Comparison of ENCODE assay signal across 2 cellular contexts in the genomic region with DNA sequence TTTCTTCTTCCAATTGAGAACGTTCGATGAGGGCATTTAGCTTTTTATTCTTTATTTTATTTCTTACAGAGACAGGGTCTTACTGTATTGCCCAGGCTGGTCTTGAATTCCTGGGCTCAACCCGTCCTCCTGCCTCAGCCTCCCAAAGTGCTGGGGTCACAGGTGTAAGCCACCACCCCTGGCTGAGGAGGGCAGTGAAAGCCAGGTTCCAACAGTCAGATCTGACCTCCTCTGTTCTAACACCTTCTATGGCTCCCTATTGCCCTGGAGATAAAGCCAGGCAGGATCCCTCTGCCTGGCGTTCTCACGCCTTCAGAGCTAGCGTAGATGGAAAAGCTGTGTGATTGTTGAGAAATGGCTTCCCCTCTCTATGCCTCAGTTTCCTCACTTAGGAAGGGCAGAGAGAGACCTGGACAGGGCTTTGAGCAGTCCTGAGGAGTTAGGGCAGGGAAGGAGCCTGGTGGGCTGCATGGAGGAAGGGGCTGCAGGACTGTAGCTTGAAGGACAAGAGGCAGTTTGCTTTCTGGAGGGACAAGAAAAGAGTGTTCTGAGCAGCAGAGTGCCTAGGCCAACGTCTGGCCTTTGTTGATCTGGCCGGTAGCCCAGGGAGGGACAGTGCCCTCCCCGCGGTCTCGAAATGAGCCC.
A peak's percentile ranks its signal among the peaks of the same experiment; 100 is the strongest.
TF ChIP-seq lines count a peak whose summit lies in the region.

No MANE protein-coding gene starts in this region.

TF ChIP-seq in GM23338, 12 proteins besides CTCF, POLR2A, EP300 and RAD21:
- TF ChIP-seq POLR2AphosphoS5 (IDR thresholded peaks at IDR 0.05; ENCODE audit: low read depth) (no peak), EZH2 (IDR thresholded peaks at IDR 0.05; ENCODE audit: low read depth, unreplicated experiment) (no peak), ZNF331 (CRISPR knock-in tag; IDR thresholded peaks at IDR 0.05; ENCODE audit: low read depth) (no peak), STAT1 (IDR thresholded peaks at IDR 0.05; ENCODE audit: unreplicated experiment) (no peak), JUNB (IDR thresholded peaks at IDR 0.05; ENCODE audit: unreplicated experiment) (no peak), ETS1 (IDR thresholded peaks at IDR 0.05) (no peak)

TF ChIP-seq in K562, 482 proteins besides CTCF, POLR2A, EP300 and RAD21:
- peak; percentile 86; the same call in 1 of the 2 replicates for TF ChIP-seq SMARCA5 (IDR thresholded peaks at IDR 0.05)
- TF ChIP-seq ZBTB33 (CRISPR knock-in tag; IDR thresholded peaks at IDR 0.05): 0 out of 2 replicates have a peak, but pooled peaks have one; percentile 4
- TF ChIP-seq BCOR (IDR thresholded peaks at IDR 0.05): peak; percentile 98
- peak in 1 of 2 experiments; percentile 17; a peak in 1 of 4 replicates for TF ChIP-seq HDAC1 (IDR thresholded peaks at IDR 0.05)
- peak; percentile 94 for TF ChIP-seq RBM25 (IDR thresholded peaks at IDR 0.05; ENCODE audit: low read depth, low read length, severe bottlenecking)
- TF ChIP-seq ADNP (tag; IDR thresholded peaks at IDR 0.05): peak; percentile 70
- TF ChIP-seq RBM39 (optimal IDR thresholded peaks at IDR 0.05; ENCODE audit: low read depth, low read length): peak; percentile 32
- peak; percentile 99 for TF ChIP-seq ZNF121 (CRISPR knock-in tag; conservative IDR thresholded peaks at IDR 0.05)
- TF ChIP-seq NFATC3 (IDR thresholded peaks at IDR 0.05): no peak
- TF ChIP-seq ZFP36 (IDR thresholded peaks at IDR 0.05; ENCODE audit: low read depth, low read length, partially characterized antibody): peak; percentile 84
- TF ChIP-seq HDAC2 (IDR thresholded peaks at IDR 0.05): peak; percentile 76
- TF ChIP-seq XRCC3 (IDR thresholded peaks at IDR 0.05): no peak
- TF ChIP-seq PTBP1 (IDR thresholded peaks at IDR 0.05; ENCODE audit: low read depth, low read length): peak; percentile 96
- peak; percentile 49 for TF ChIP-seq PHF20 (IDR thresholded peaks at IDR 0.05; ENCODE audit: partially characterized antibody)
- TF ChIP-seq KDM1A (IDR thresholded peaks at IDR 0.05): peak; percentile 86 to 91
- TF ChIP-seq, protein P1, sequence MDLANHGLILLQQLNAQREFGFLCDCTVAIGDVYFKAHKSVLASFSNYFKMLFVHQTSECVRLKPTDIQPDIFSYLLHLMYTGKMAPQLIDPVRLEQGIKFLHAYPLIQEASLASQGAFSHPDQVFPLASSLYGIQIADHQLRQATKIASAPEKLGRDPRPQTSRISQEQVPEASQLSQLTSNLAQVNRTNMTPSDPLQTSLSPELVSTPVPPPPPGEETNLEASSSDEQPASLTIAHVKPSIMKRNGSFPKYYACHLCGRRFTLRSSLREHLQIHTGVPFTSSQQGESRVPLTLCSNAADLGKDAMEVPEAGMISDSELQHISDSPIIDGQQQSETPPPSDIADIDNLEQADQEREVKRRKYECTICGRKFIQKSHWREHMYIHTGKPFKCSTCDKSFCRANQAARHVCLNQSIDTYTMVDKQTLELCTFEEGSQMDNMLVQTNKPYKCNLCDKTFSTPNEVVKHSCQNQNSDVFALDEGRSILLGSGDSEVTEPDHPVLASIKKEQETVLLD (IDR thresholded peaks at IDR 0.05): no peak
